27 cellular contexts compared by ENCODE assay signal in genomic region chr5:25190521-25191000, GRCh38.
"Had no signal": no experiment of that assay in that cellular context is flagged by ENCODE, and none has a peak within 500 bp of the region (broad histone marks: within the 10 kb centered on the region; RNA-seq: fewer than 3 reads in every experiment).

No MANE protein-coding gene starts in this region.

- H3K27me3 ChIP-seq: cardiac muscle cell, dorsolateral prefrontal cortex, foreskin keratinocyte, right atrium auricular region, suprapubic skin had no signal

- H3K9me3 ChIP-seq: right atrium auricular region, suprapubic skin had no signal

- H3K4me1 ChIP-seq: foreskin keratinocyte, right atrium auricular region, suprapubic skin had no signal

- H3K4me3 Mint-ChIP-seq: activated CD4-positive, alpha-beta T cell treated with anti-CD3 and anti-CD28 coated beads, Interleukin-2, amount 10 ng/mL, durations not matched to agents 24 days and 14 days; activated CD8-positive, alpha-beta T cell treated with anti-CD3 and anti-CD28 coated beads, Interleukin-2, amount 10 ng/mL, durations not matched to agents 7 days and 5 days; activated naive CD4-positive, alpha-beta T cell treated with anti-CD3 and anti-CD28 coated beads, Interleukin-2, amount 50 U/mL, for 24 hours; nephron progenitor cell; stimulated activated naive CD8-positive, alpha-beta T cell treated with anti-CD3 and anti-CD28 coated beads, Interleukin-15, amount 100 ng/mL, for 72 hours; type B pancreatic cell had no signal

- H3K4me3 ChIP-seq: cardiac muscle cell, dorsolateral prefrontal cortex, lung, right atrium auricular region, suprapubic skin had no signal

- H3K36me3 ChIP-seq: cardiac muscle cell, right atrium auricular region, suprapubic skin had no signal

- H3K4me1 Mint-ChIP-seq: activated CD4-positive, alpha-beta T cell treated with anti-CD3 and anti-CD28 coated beads, Interleukin-2, amount 10 ng/mL, durations not matched to agents 24 days and 14 days; activated naive CD4-positive, alpha-beta T cell treated with anti-CD3 and anti-CD28 coated beads, Interleukin-2, amount 50 U/mL, for 24 hours; nephron progenitor cell; stimulated activated naive CD8-positive, alpha-beta T cell treated with anti-CD3 and anti-CD28 coated beads, Interleukin-15, amount 100 ng/mL, for 72 hours had no signal

- DNase-seq: activated CD4-positive, alpha-beta T cell treated with anti-CD3 and anti-CD28 coated beads, Interleukin-2, amount 10 ng/mL, durations not matched to agents 24 days and 14 days; activated CD8-positive, alpha-beta memory T cell treated with anti-CD3 and anti-CD28 coated beads, Interleukin-2, amount 50 U/mL, for 48 hours; activated CD8-positive, alpha-beta T cell treated with anti-CD3 and anti-CD28 coated beads, Interleukin-2, amount 10 ng/mL, durations not matched to agents 7 days and 5 days; activated effector memory CD4-positive, alpha-beta T cell treated with Interleukin-2 at 50 U/mL for 16 hours; activated T-cell treated with anti-CD3 and anti-CD28 coated beads, Interleukin-2, amount 50 U/mL, for 48 hours; amniotic stem cell; dorsolateral prefrontal cortex; foreskin keratinocyte; hypothalamus; islet precursor cell; midbrain; nephron progenitor cell; nucleus accumbens; small intestine; stimulated activated CD4-positive, alpha-beta T cell treated with anti-CD3 and anti-CD28 coated beads, Interleukin-15, amount 100 ng/mL, for 24 hours; stimulated activated CD4-positive, alpha-beta T cell treated with anti-CD3 and anti-CD28 coated beads, Interleukin-4, amount 100 ng/mL, for 1 hour; stimulated activated naive CD8-positive, alpha-beta T cell treated with anti-CD3 and anti-CD28 coated beads, Interleukin-15, amount 100 ng/mL, for 72 hours; T-helper 1 cell; T1000 had no signal

- H3K36me3 Mint-ChIP-seq: activated naive CD4-positive, alpha-beta T cell treated with anti-CD3 and anti-CD28 coated beads, Interleukin-2, amount 50 U/mL, for 24 hours; type B pancreatic cell had no signal

- ATAC-seq: activated CD8-positive, alpha-beta T cell treated with anti-CD3 and anti-CD28 coated beads, Interleukin-2, amount 10 ng/mL, durations not matched to agents 7 days and 5 days; foreskin keratinocyte; stimulated activated naive CD8-positive, alpha-beta T cell treated with anti-CD3 and anti-CD28 coated beads, Interleukin-15, amount 100 ng/mL, for 72 hours had no signal

- FAIRE-seq: small intestine had no signal

- H3K9me3 Mint-ChIP-seq: nephron progenitor cell, type B pancreatic cell had no signal

- H3K27me3 Mint-ChIP-seq: activated CD4-positive, alpha-beta T cell treated with anti-CD3 and anti-CD28 coated beads, Interleukin-2, amount 10 ng/mL, durations not matched to agents 24 days and 14 days; activated naive CD4-positive, alpha-beta T cell treated with anti-CD3 and anti-CD28 coated beads, Interleukin-2, amount 50 U/mL, for 24 hours; progenitor cell of endocrine pancreas; stimulated activated naive CD8-positive, alpha-beta T cell treated with anti-CD3 and anti-CD28 coated beads, Interleukin-15, amount 100 ng/mL, for 72 hours; type B pancreatic cell had no signal

- H3K27ac Mint-ChIP-seq: activated CD4-positive, alpha-beta T cell treated with anti-CD3 and anti-CD28 coated beads, Interleukin-2, amount 10 ng/mL, durations not matched to agents 24 days and 14 days; activated CD8-positive, alpha-beta T cell treated with anti-CD3 and anti-CD28 coated beads, Interleukin-2, amount 10 ng/mL, durations not matched to agents 7 days and 5 days; activated naive CD4-positive, alpha-beta T cell treated with anti-CD3 and anti-CD28 coated beads, Interleukin-2, amount 50 U/mL, for 24 hours; nephron progenitor cell; progenitor cell of endocrine pancreas; stimulated activated naive CD8-positive, alpha-beta T cell treated with anti-CD3 and anti-CD28 coated beads, Interleukin-15, amount 100 ng/mL, for 72 hours; type B pancreatic cell had no signal

- H3K27ac ChIP-seq: cardiac muscle cell, dorsolateral prefrontal cortex, epithelial cell of prostate, foreskin keratinocyte, right atrium auricular region, suprapubic skin had no signal
